Comparison of ENCODE assay signal across 8 cellular contexts in genomic region chrX:145886469-145886868, GRCh38.
"Had no signal": no experiment of that assay in that cellular context is flagged by ENCODE, and none has a peak within 500 bp of the region (broad histone marks: within the 10 kb centered on the region; RNA-seq: fewer than 3 reads in every experiment).

No MANE protein-coding gene starts in this region.

- H3K4me3 ChIP-seq: GM12878 had no signal

- FAIRE-seq: G401.6, GM12878, GM12891, GM12892, GM18507, GM19239 had no signal

- ATAC-seq: GM12878 had no signal

- DNase-seq: GDM1, GF-D8 had no signal
